2 cellular contexts compared by ENCODE assay signal in genomic region chr6:28693751-28694443, GRCh38.
TF ChIP-seq lines count a peak whose summit lies in the region.

No MANE protein-coding gene starts in this region.

TF ChIP-seq in IMR-90, 13 proteins besides CTCF, POLR2A, EP300 and RAD21 (continued from another document):
- no peak for TF ChIP-seq RCOR1 (IDR thresholded peaks at IDR 0.05; ENCODE audit: insufficient replicate concordance, low read length)
- no peak for TF ChIP-seq RFX5 (IDR thresholded peaks at IDR 0.05; ENCODE audit: low read depth, low read length)
- no peak for TF ChIP-seq BHLHE40 (IDR thresholded peaks at IDR 0.05; ENCODE audit: low read depth, low read length)
- TF ChIP-seq CEBPB (IDR thresholded peaks at IDR 0.05; ENCODE audit: low read depth, low read length): no peak
- TF ChIP-seq MAZ (IDR thresholded peaks at IDR 0.05; ENCODE audit: borderline replicate concordance, low read depth, low read length): no peak
- no peak for TF ChIP-seq SMC3 (IDR thresholded peaks at IDR 0.05; ENCODE audit: low read depth, low read length)
- no peak for TF ChIP-seq ELK1 (IDR thresholded peaks at IDR 0.05; ENCODE audit: borderline replicate concordance, low read depth, low read length)
- no peak for TF ChIP-seq FOS (IDR thresholded peaks at IDR 0.05; ENCODE audit: low read depth, low read length)
- TF ChIP-seq USF2 (IDR thresholded peaks at IDR 0.05; ENCODE audit: low read depth, low read length): no peak
- no peak for TF ChIP-seq CHD1 (IDR thresholded peaks at IDR 0.05; ENCODE audit: low read depth, low read length)
TF ChIP-seq in IMR-90: peak in this region for 0.

TF ChIP-seq in neural cell, 6 proteins besides CTCF, POLR2A, EP300 and RAD21 (continued from another document):
- TF ChIP-seq SMC3 (conservative IDR thresholded peaks at IDR 0.05; ENCODE audit: poor library complexity) (no peak), MXI1 (conservative IDR thresholded peaks at IDR 0.05; ENCODE audit: poor library complexity, severe bottlenecking) (no peak), REST (IDR thresholded peaks at IDR 0.05; ENCODE audit: borderline replicate concordance) (no peak)
